39 cellular contexts compared by ENCODE assay signal in genomic region chr11:69811431-69811830, GRCh38. TPM values are rescaled to one million over a fixed set of nuclear protein-coding genes. Genes with fewer than 3 reads are reported as not detected.
"Had no signal": no experiment of that assay in that cellular context is flagged by ENCODE, and none has a peak within 500 bp of the region (broad histone marks: within the 10 kb centered on the region; RNA-seq: fewer than 3 reads in every experiment).

No MANE protein-coding gene starts in this region.

- H3K4me1 Mint-ChIP-seq: activated CD4-positive, alpha-beta memory T cell treated with anti-CD3 and anti-CD28 coated beads, Interleukin-2, amount 10 ng/mL, durations not matched to agents 7 days and 5 days; activated CD4-positive, alpha-beta T cell treated with anti-CD3 and anti-CD28 coated beads for 36 hours; activated CD4-positive, alpha-beta T cell treated with anti-CD3 and anti-CD28 coated beads, Interleukin-2, amount 10 ng/mL, durations not matched to agents 7 days and 5 days; activated CD8-positive, alpha-beta memory T cell treated with anti-CD3 and anti-CD28 coated beads, Interleukin-2, amount 10 ng/mL, durations not matched to agents 7 days and 5 days; activated naive CD4-positive, alpha-beta T cell treated with anti-CD3 and anti-CD28 coated beads, Interleukin-2, amount 10 ng/mL, durations not matched to agents 7 days and 5 days; activated naive CD4-positive, alpha-beta T cell treated with anti-CD3 and anti-CD28 coated beads, Interleukin-2, amount 50 U/mL, for 24 hours; activated naive CD8-positive, alpha-beta T cell treated with anti-CD3 and anti-CD28 coated beads, Interleukin-2, amount 10 ng/mL, durations not matched to agents 7 days and 5 days; activated naive CD8-positive, alpha-beta T cell treated with anti-CD3 and anti-CD28 coated beads, Interleukin-2, amount 50 U/mL, for 24 hours; central memory CD8-positive, alpha-beta T cell; T-helper 17 cell had no signal

- DNase-seq: activated CD4-positive, alpha-beta memory T cell treated with anti-CD3 and anti-CD28 coated beads, Interleukin-2, amount 10 ng/mL, durations not matched to agents 7 days and 5 days; activated CD4-positive, alpha-beta T cell treated with anti-CD3 and anti-CD28 coated beads for 1 hour; activated CD4-positive, alpha-beta T cell treated with anti-CD3 and anti-CD28 coated beads for 36 hours; activated CD4-positive, alpha-beta T cell treated with anti-CD3 and anti-CD28 coated beads for 48 hours; activated CD4-positive, alpha-beta T cell treated with anti-CD3 and anti-CD28 coated beads, Interleukin-2, amount 10 ng/mL, durations not matched to agents 7 days and 5 days; activated CD4-positive, alpha-beta T cell treated with anti-CD3 and anti-CD28 coated beads, Interleukin-2, amount 50 U/mL, for 48 hours; activated CD4-positive, CD25-positive, alpha-beta regulatory T cell; activated CD8-positive, alpha-beta memory T cell treated with anti-CD3 and anti-CD28 coated beads for 24 hours; activated CD8-positive, alpha-beta memory T cell treated with anti-CD3 and anti-CD28 coated beads, Interleukin-2, amount 10 ng/mL, durations not matched to agents 7 days and 5 days; activated CD8-positive, alpha-beta memory T cell treated with anti-CD3 and anti-CD28 coated beads, Interleukin-2, amount 50 U/mL, for 48 hours; activated CD8-positive, alpha-beta T cell treated with anti-CD3 and anti-CD28 coated beads, Interleukin-2, amount 10 ng/mL, durations not matched to agents 7 days and 5 days; activated effector memory CD4-positive, alpha-beta T cell treated with Interleukin-2 at 50 U/mL for 16 hours; activated gamma-delta T cell; activated naive CD4-positive, alpha-beta T cell treated with anti-CD3 and anti-CD28 coated beads, Interleukin-2, amount 10 ng/mL, durations not matched to agents 7 days and 5 days; activated naive CD4-positive, alpha-beta T cell treated with Interleukin-2 at 50 U/mL for 16 hours; activated naive CD8-positive, alpha-beta T cell treated with anti-CD3 and anti-CD28 coated beads, Interleukin-2, amount 10 ng/mL, durations not matched to agents 7 days and 5 days; activated naive CD8-positive, alpha-beta T cell treated with anti-CD3 and anti-CD28 coated beads, Interleukin-2, amount 50 U/mL, for 24 hours; activated T-cell treated with anti-CD3 and anti-CD28 coated beads, Interleukin-2, amount 50 U/mL, for 24 hours; activated T-cell treated with anti-CD3 and anti-CD28 coated beads, Interleukin-2, amount 50 U/mL, for 48 hours; amygdala; anterior cingulate cortex; caudate nucleus; cerebellar nuclear complex; T-cell; T-helper 17 cell had no signal

- H3K4me1 ChIP-seq: ascending aorta had no signal

- H3K36me3 Mint-ChIP-seq: activated CD8-positive, alpha-beta memory T cell treated with anti-CD3 and anti-CD28 coated beads, Interleukin-2, amount 10 ng/mL, durations not matched to agents 7 days and 5 days; activated naive CD4-positive, alpha-beta T cell treated with anti-CD3 and anti-CD28 coated beads, Interleukin-2, amount 10 ng/mL, durations not matched to agents 7 days and 5 days; activated naive CD4-positive, alpha-beta T cell treated with anti-CD3 and anti-CD28 coated beads, Interleukin-2, amount 50 U/mL, for 24 hours; activated naive CD8-positive, alpha-beta T cell; activated naive CD8-positive, alpha-beta T cell treated with anti-CD3 and anti-CD28 coated beads, Interleukin-2, amount 10 ng/mL, durations not matched to agents 7 days and 5 days; brain; T-cell; WTC11 had no signal

- H3K9me3 Mint-ChIP-seq: activated CD4-positive, alpha-beta memory T cell treated with anti-CD3 and anti-CD28 coated beads, Interleukin-2, amount 10 ng/mL, durations not matched to agents 7 days and 5 days; activated CD4-positive, alpha-beta T cell treated with anti-CD3 and anti-CD28 coated beads, Interleukin-2, amount 10 ng/mL, durations not matched to agents 7 days and 5 days; activated naive CD4-positive, alpha-beta T cell treated with anti-CD3 and anti-CD28 coated beads, Interleukin-2, amount 10 ng/mL, durations not matched to agents 7 days and 5 days; activated naive CD4-positive, alpha-beta T cell treated with anti-CD3 and anti-CD28 coated beads, Interleukin-2, amount 50 U/mL, for 24 hours; activated naive CD8-positive, alpha-beta T cell treated with anti-CD3 and anti-CD28 coated beads, Interleukin-2, amount 10 ng/mL, durations not matched to agents 7 days and 5 days; activated naive CD8-positive, alpha-beta T cell treated with anti-CD3 and anti-CD28 coated beads, Interleukin-2, amount 50 U/mL, for 24 hours; activated T-cell treated with anti-CD3 and anti-CD28 coated beads, Interleukin-2, amount 50 U/mL, for 24 hours; activated T-helper 2 cell treated with anti-CD3 and anti-CD28 coated beads, Interferon-gamma antibody, Interleukin-2, Interleukin-4, amounts not matched to agents 10 μg/mL and 5 μg/mL and 100 μg/mL, durations not matched to agents 14 hours and 24 hours and 36 hours; central memory CD8-positive, alpha-beta T cell; WTC11 had no signal

- H3K4me3 Mint-ChIP-seq: activated CD4-positive, alpha-beta memory T cell treated with anti-CD3 and anti-CD28 coated beads, Interleukin-2, amount 10 ng/mL, durations not matched to agents 7 days and 5 days; activated CD4-positive, alpha-beta T cell treated with anti-CD3 and anti-CD28 coated beads for 36 hours; activated CD4-positive, alpha-beta T cell treated with anti-CD3 and anti-CD28 coated beads, Interleukin-2, amount 10 ng/mL, durations not matched to agents 7 days and 5 days; activated CD8-positive, alpha-beta memory T cell treated with anti-CD3 and anti-CD28 coated beads, Interleukin-2, amount 10 ng/mL, durations not matched to agents 7 days and 5 days; activated CD8-positive, alpha-beta T cell treated with anti-CD3 and anti-CD28 coated beads, Interleukin-2, amount 10 ng/mL, durations not matched to agents 7 days and 5 days; activated naive CD4-positive, alpha-beta T cell treated with anti-CD3 and anti-CD28 coated beads, Interleukin-2, amount 10 ng/mL, durations not matched to agents 7 days and 5 days; activated naive CD4-positive, alpha-beta T cell treated with anti-CD3 and anti-CD28 coated beads, Interleukin-2, amount 50 U/mL, for 24 hours; activated naive CD8-positive, alpha-beta T cell; activated naive CD8-positive, alpha-beta T cell treated with anti-CD3 and anti-CD28 coated beads, Interleukin-2, amount 10 ng/mL, durations not matched to agents 7 days and 5 days; activated naive CD8-positive, alpha-beta T cell treated with anti-CD3 and anti-CD28 coated beads, Interleukin-2, amount 50 U/mL, for 24 hours; activated T-cell treated with anti-CD3 and anti-CD28 coated beads, Interleukin-2, amount 50 U/mL, for 24 hours; brain; central memory CD8-positive, alpha-beta T cell; T-cell; T-helper 17 cell; WTC11 had no signal

- H3K36me3 ChIP-seq: ascending aorta, cardiac muscle cell had no signal

- H3K4me3 ChIP-seq: ascending aorta, cardiac muscle cell had no signal

- ATAC-seq: activated CD4-positive, alpha-beta T cell treated with anti-CD3 and anti-CD28 coated beads for 36 hours; activated CD4-positive, CD25-positive, alpha-beta regulatory T cell treated with anti-CD3 and anti-CD28 coated beads, Interleukin-2, amount 50 U/mL, for 24 hours; activated CD8-positive, alpha-beta memory T cell treated with anti-CD3 and anti-CD28 coated beads, Interleukin-2, amount 10 ng/mL, durations not matched to agents 7 days and 5 days; activated CD8-positive, alpha-beta T cell treated with anti-CD3 and anti-CD28 coated beads, Interleukin-2, amount 10 ng/mL, durations not matched to agents 7 days and 5 days; activated naive CD8-positive, alpha-beta T cell treated with anti-CD3 and anti-CD28 coated beads, Interleukin-2, amount 50 U/mL, for 24 hours; T-cell; T-helper 17 cell; WTC11 had no signal

- H3K9me3 ChIP-seq: ascending aorta had no signal

- H3K27ac ChIP-seq: ascending aorta, cardiac muscle cell, VCaP had no signal

- H3K27ac Mint-ChIP-seq: activated CD4-positive, alpha-beta memory T cell treated with anti-CD3 and anti-CD28 coated beads, Interleukin-2, amount 10 ng/mL, durations not matched to agents 7 days and 5 days; activated CD4-positive, alpha-beta T cell treated with anti-CD3 and anti-CD28 coated beads for 36 hours; activated CD4-positive, alpha-beta T cell treated with anti-CD3 and anti-CD28 coated beads, Interleukin-2, amount 10 ng/mL, durations not matched to agents 7 days and 5 days; activated CD8-positive, alpha-beta memory T cell treated with anti-CD3 and anti-CD28 coated beads, Interleukin-2, amount 10 ng/mL, durations not matched to agents 7 days and 5 days; activated CD8-positive, alpha-beta T cell treated with anti-CD3 and anti-CD28 coated beads, Interleukin-2, amount 10 ng/mL, durations not matched to agents 7 days and 5 days; activated naive CD4-positive, alpha-beta T cell treated with anti-CD3 and anti-CD28 coated beads, Interleukin-2, amount 10 ng/mL, durations not matched to agents 7 days and 5 days; activated naive CD4-positive, alpha-beta T cell treated with anti-CD3 and anti-CD28 coated beads, Interleukin-2, amount 50 U/mL, for 24 hours; activated naive CD8-positive, alpha-beta T cell; activated naive CD8-positive, alpha-beta T cell treated with anti-CD3 and anti-CD28 coated beads, Interleukin-2, amount 10 ng/mL, durations not matched to agents 7 days and 5 days; activated naive CD8-positive, alpha-beta T cell treated with anti-CD3 and anti-CD28 coated beads, Interleukin-2, amount 50 U/mL, for 24 hours; activated T-cell treated with anti-CD3 and anti-CD28 coated beads, Interleukin-2, amount 50 U/mL, for 24 hours; activated T-helper 2 cell treated with anti-CD3 and anti-CD28 coated beads, Interferon-gamma antibody, Interleukin-2, Interleukin-4, amounts not matched to agents 10 μg/mL and 5 μg/mL and 100 μg/mL, durations not matched to agents 14 hours and 24 hours and 36 hours; T-cell; T-helper 17 cell; WTC11 had no signal

- H3K27me3 ChIP-seq: ascending aorta had no signal

RNA-seq across cellular contexts. Expression of gene FGF3, which starts 7.8 kb away (rescaled TPM):
- total RNA-seq: activated CD4-positive, alpha-beta memory T cell treated with anti-CD3 and anti-CD28 coated beads, Interleukin-2, amount 10 ng/mL, durations not matched to agents 7 days and 5 days; activated CD4-positive, alpha-beta T cell treated with anti-CD3 and anti-CD28 coated beads for 36 hours; activated CD4-positive, alpha-beta T cell treated with anti-CD3 and anti-CD28 coated beads, Interleukin-2, amount 10 ng/mL, durations not matched to agents 7 days and 5 days; activated CD8-positive, alpha-beta memory T cell treated with anti-CD3 and anti-CD28 coated beads, Interleukin-2, amount 10 ng/mL, durations not matched to agents 7 days and 5 days; activated CD8-positive, alpha-beta T cell treated with anti-CD3 and anti-CD28 coated beads, Interleukin-2, amount 10 ng/mL, durations not matched to agents 7 days and 5 days; activated naive CD8-positive, alpha-beta T cell treated with anti-CD3 and anti-CD28 coated beads, Interleukin-2, amount 10 ng/mL, durations not matched to agents 7 days and 5 days; activated T-helper 2 cell treated with anti-CD3 and anti-CD28 coated beads, Interferon-gamma antibody, Interleukin-2, Interleukin-4, amounts not matched to agents 10 μg/mL and 5 μg/mL and 100 μg/mL, durations not matched to agents 14 hours and 24 hours and 36 hours; ascending aorta; bronchial epithelial cell; T-cell; T-helper 1 cell treated with Interleukin-12 subunit alpha and Interleukin-12 subunit beta and Interleukin-4 antibody, amounts not matched to agents 30 ng/mL and 1 ng/mL, for 36 hours; T-helper 17 cell; T-helper 2 cell treated with Interferon-gamma antibody and Interleukin-4, amounts not matched to agents 100 ng/mL and 5 ng/mL, for 36 hours; WTC11 had no signal
- polyA plus RNA-seq: adipose tissue, cardiac muscle cell had no signal

RNA-seq across cellular contexts. Expression of gene FGF4, which starts 36.3 kb away (rescaled TPM):
- total RNA-seq: activated CD4-positive, alpha-beta memory T cell treated with anti-CD3 and anti-CD28 coated beads, Interleukin-2, amount 10 ng/mL, durations not matched to agents 7 days and 5 days; activated CD4-positive, alpha-beta T cell treated with anti-CD3 and anti-CD28 coated beads for 36 hours; activated CD4-positive, alpha-beta T cell treated with anti-CD3 and anti-CD28 coated beads, Interleukin-2, amount 10 ng/mL, durations not matched to agents 7 days and 5 days; activated CD8-positive, alpha-beta memory T cell treated with anti-CD3 and anti-CD28 coated beads, Interleukin-2, amount 10 ng/mL, durations not matched to agents 7 days and 5 days; activated CD8-positive, alpha-beta T cell treated with anti-CD3 and anti-CD28 coated beads, Interleukin-2, amount 10 ng/mL, durations not matched to agents 7 days and 5 days; activated naive CD8-positive, alpha-beta T cell treated with anti-CD3 and anti-CD28 coated beads, Interleukin-2, amount 10 ng/mL, durations not matched to agents 7 days and 5 days; activated T-helper 2 cell treated with anti-CD3 and anti-CD28 coated beads, Interferon-gamma antibody, Interleukin-2, Interleukin-4, amounts not matched to agents 10 μg/mL and 5 μg/mL and 100 μg/mL, durations not matched to agents 14 hours and 24 hours and 36 hours; ascending aorta; bronchial epithelial cell; cardiac muscle cell; T-cell; T-helper 1 cell treated with Interleukin-12 subunit alpha and Interleukin-12 subunit beta and Interleukin-4 antibody, amounts not matched to agents 30 ng/mL and 1 ng/mL, for 36 hours; T-helper 17 cell; T-helper 2 cell treated with Interferon-gamma antibody and Interleukin-4, amounts not matched to agents 100 ng/mL and 5 ng/mL, for 36 hours had no signal
- polyA plus RNA-seq: adipose tissue, cardiac muscle cell had no signal
